ENCODE assay signal across 15 cellular contexts in genomic region chr11:2508793-2509192, GRCh38.
"Had no signal": no experiment of that assay in that cellular context is flagged by ENCODE, and none has a peak within 500 bp of the region (broad histone marks: within the 10 kb centered on the region; RNA-seq: fewer than 3 reads in every experiment).

No MANE protein-coding gene starts in this region.

- H3K9ac ChIP-seq: neural progenitor cell had no signal

- H3K9me3 ChIP-seq: ovary, thyroid gland, uterus had no signal

- H3K36me3 ChIP-seq: neural progenitor cell, ovary, thyroid gland, uterus had no signal

- H3K27ac ChIP-seq: neural progenitor cell, ovary, uterus had no signal

- H3K4me3 ChIP-seq: neural progenitor cell, ovary, thyroid gland, uterus had no signal

- H3K9me3 Mint-ChIP-seq: activated CD4-positive, alpha-beta T cell treated with anti-CD3 and anti-CD28 coated beads, Interleukin-2, amount 10 ng/mL, durations not matched to agents 24 days and 14 days; naive B cell; neural progenitor cell; stimulated activated naive B cell treated with anti-CD40 and anti-IgM and Interleukin-4, amounts not matched to agents 10 μg/mL and 1 μg/mL and 100 μg/mL, for 72 hours had no signal

- H3K27ac Mint-ChIP-seq: activated CD4-positive, alpha-beta T cell treated with anti-CD3 and anti-CD28 coated beads, Interleukin-2, amount 10 ng/mL, durations not matched to agents 24 days and 14 days; neural progenitor cell; stimulated activated naive B cell treated with anti-CD40 and anti-IgM and Interleukin-4, amounts not matched to agents 10 μg/mL and 1 μg/mL and 100 μg/mL, for 72 hours had no signal

- H3K4me1 Mint-ChIP-seq: neural progenitor cell had no signal

- H3K27me3 Mint-ChIP-seq: activated CD4-positive, alpha-beta T cell treated with anti-CD3 and anti-CD28 coated beads, Interleukin-2, amount 10 ng/mL, durations not matched to agents 24 days and 14 days; stimulated activated naive B cell treated with anti-CD40 and anti-IgM and Interleukin-4, amounts not matched to agents 10 μg/mL and 1 μg/mL and 100 μg/mL, for 72 hours had no signal

- H3K4me2 ChIP-seq: neural progenitor cell had no signal

- H3K4me1 ChIP-seq: neural progenitor cell, uterus had no signal

- H3K36me3 Mint-ChIP-seq: naive B cell; neural progenitor cell; stimulated activated naive B cell treated with anti-CD40 and anti-IgM and Interleukin-4, amounts not matched to agents 10 μg/mL and 1 μg/mL and 100 μg/mL, for 72 hours had no signal

- DNase-seq: activated CD4-positive, alpha-beta T cell treated with anti-CD3 and anti-CD28 coated beads, Interleukin-2, amount 10 ng/mL, durations not matched to agents 24 days and 14 days; activated CD4-positive, CD25-positive, alpha-beta regulatory T cell; activated CD8-positive, alpha-beta memory T cell treated with anti-CD3 and anti-CD28 coated beads for 24 hours; activated naive CD4-positive, alpha-beta T cell treated with anti-CD3 and anti-CD28 coated beads, Interleukin-2, amount 50 U/mL, for 16 hours; amniotic stem cell; cortex of kidney; effector memory CD4-positive, alpha-beta T cell; foreskin melanocyte; mammary epithelial cell; naive B cell; stimulated activated naive B cell treated with anti-CD40 and anti-IgM and Interleukin-4, amounts not matched to agents 10 μg/mL and 1 μg/mL and 100 μg/mL, for 72 hours; thyroid gland had no signal

- H3K27me3 ChIP-seq: ovary, thyroid gland, uterus had no signal

- H3K4me3 Mint-ChIP-seq: activated CD4-positive, alpha-beta T cell treated with anti-CD3 and anti-CD28 coated beads, Interleukin-2, amount 10 ng/mL, durations not matched to agents 24 days and 14 days; naive B cell; neural progenitor cell; stimulated activated naive B cell treated with anti-CD40 and anti-IgM and Interleukin-4, amounts not matched to agents 10 μg/mL and 1 μg/mL and 100 μg/mL, for 72 hours had no signal

- H2AFZ ChIP-seq: neural progenitor cell had no signal
